ENCODE assay signal across 8 cellular contexts in the genomic region with DNA sequence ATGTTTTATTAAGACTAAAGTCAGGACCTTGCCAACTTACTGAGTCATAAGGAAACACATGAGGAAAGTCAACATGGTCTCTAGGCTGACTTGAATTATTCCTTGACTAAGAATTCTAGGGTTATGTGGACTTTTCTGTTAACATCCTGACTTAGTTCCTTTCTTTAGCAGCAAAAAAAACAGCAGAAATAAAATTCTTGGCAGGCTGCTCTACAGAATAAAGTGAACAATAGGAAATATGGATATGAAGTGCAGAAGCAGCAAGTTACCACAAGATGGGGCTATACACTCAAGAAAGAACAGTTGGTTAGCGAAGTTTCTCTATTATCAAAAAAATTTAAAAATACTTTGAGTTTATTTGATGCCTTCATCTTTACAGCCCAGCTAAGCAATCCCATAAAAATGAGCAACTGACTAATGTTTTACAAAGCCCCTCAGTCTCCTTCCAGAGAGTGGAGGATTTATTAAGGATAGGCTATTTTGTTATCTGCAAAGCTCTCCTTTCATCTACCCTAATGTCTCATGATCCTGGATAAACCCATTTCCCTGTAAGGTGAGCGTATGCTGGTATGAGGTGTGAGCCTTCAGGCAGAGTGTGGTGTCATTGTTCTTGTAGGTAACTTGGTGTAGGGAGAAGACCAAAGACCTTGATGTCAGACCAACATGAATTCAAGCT. TPM values are rescaled to one million over a fixed set of nuclear protein-coding genes. Genes with fewer than 3 reads are reported as not detected.
DNase-seq lines count a peak whose midpoint lies in the region; ATAC-seq and TF ChIP-seq lines count a peak whose summit lies in the region.

No MANE protein-coding gene starts in this region.

- no peaks in the 10 kb centered on the region for H3K9me3 ChIP-seq in esophagus muscularis mucosa

- intact Hi-C loops in esophagus muscularis mucosa (cut with DNase I) = loop anchor here (2.0 to 10.0 kb wide), 2 partner anchors 132 to 262 kb away; partner anchors contain the start of gene B3GNT5

- H3K4me3 Mint-ChIP-seq in activated T-cell treated with anti-CD3 and anti-CD28 coated beads, Interleukin-2, amount 50 U/mL, for 72 hours = no peak overlapping the region
- H3K4me3 Mint-ChIP-seq in osteocyte (ENCODE audit: unreplicated experiment) = no peak overlapping the region

- H3K27me3 ChIP-seq in esophagus muscularis mucosa = peaks cover 0 to 7% (median 0%) of the 10 kb centered on the region in 4 donors

- peak; percentile 43 to 45 for ATAC-seq in activated T-cell treated with anti-CD3 and anti-CD28 coated beads, Interleukin-2, amount 50 U/mL, for 72 hours (replicated peaks in 1 of 2)
- ATAC-seq in GM21390 (IDR thresholded peaks at IDR 0.05; ENCODE audit: unreplicated experiment) = no peak

- H3K9me3 Mint-ChIP-seq in activated T-cell treated with anti-CD3 and anti-CD28 coated beads, Interleukin-2, amount 50 U/mL, for 72 hours = no peaks in the 10 kb centered on the region
- H3K9me3 Mint-ChIP-seq in osteocyte (ENCODE audit: unreplicated experiment) = no peaks in the 10 kb centered on the region

- H3K27ac Mint-ChIP-seq in activated T-cell treated with anti-CD3 and anti-CD28 coated beads, Interleukin-2, amount 50 U/mL, for 72 hours = no peak overlapping the region
- H3K27ac Mint-ChIP-seq in osteocyte (ENCODE audit: unreplicated experiment) = peak overlapping the region; percentile 24

- no peak for TF ChIP-seq EP300 in esophagus muscularis mucosa (IDR thresholded peaks at IDR 0.05)

- peaks cover 12% of the 10 kb centered on the region for H3K4me1 Mint-ChIP-seq in activated T-cell treated with anti-CD3 and anti-CD28 coated beads, Interleukin-2, amount 50 U/mL, for 72 hours (ENCODE audit: low read depth)
- peaks cover 17% of the 10 kb centered on the region for H3K4me1 Mint-ChIP-seq in osteocyte (ENCODE audit: unreplicated experiment)

- no peaks in the 10 kb centered on the region for H3K36me3 Mint-ChIP-seq in activated T-cell treated with anti-CD3 and anti-CD28 coated beads, Interleukin-2, amount 50 U/mL, for 72 hours (ENCODE audit: insufficient read depth in 2 of 2)
- no peaks in the 10 kb centered on the region for H3K36me3 Mint-ChIP-seq in osteocyte (ENCODE audit: unreplicated experiment)

- TF ChIP-seq POLR2A in esophagus muscularis mucosa (IDR thresholded peaks at IDR 0.05; ENCODE audit: low read depth) = no peak

- WGBS in esophagus muscularis mucosa = 37% methylated on average over 2 of the region's 2 CpGs

- H3K27me3 Mint-ChIP-seq in activated T-cell treated with anti-CD3 and anti-CD28 coated beads, Interleukin-2, amount 50 U/mL, for 72 hours (ENCODE audit: low read depth) = peaks cover 4% of the 10 kb centered on the region
- peaks cover 4% of the 10 kb centered on the region for H3K27me3 Mint-ChIP-seq in osteocyte (ENCODE audit: unreplicated experiment)

- H3K4me3 ChIP-seq in esophagus muscularis mucosa = no peak overlapping the region

- no peak for DNase-seq in activated T-cell treated with anti-CD3 and anti-CD28 coated beads, Interleukin-2, amount 50 U/mL, for 72 hours
- no peak for DNase-seq in activated T-cell treated with anti-CD3 and anti-CD28 coated beads for 4 hours
- peak; percentile 57 for DNase-seq in M059J (ENCODE audit: low read depth)
- DNase-seq in RPMI8226 = peak; percentile 60
- no peak for DNase-seq in esophagus muscularis mucosa (ENCODE audit: extremely low spot score)
- no peak for DNase-seq in osteocyte (ENCODE audit: extremely low spot score, unreplicated experiment)
- DNase-seq in NK-92 treated with Interleukin-12 subunit alpha and Interleukin-12 subunit beta, amount 100 ng/mL, for 24 hours (lab: John Stamatoyannopoulos, UW) = no peak

- no peaks in the 10 kb centered on the region for H3K36me3 ChIP-seq in esophagus muscularis mucosa

- H3K27ac ChIP-seq in esophagus muscularis mucosa (replicated peaks in 1 of 4) = no peak overlapping the region

- TF ChIP-seq CTCF in esophagus muscularis mucosa (IDR thresholded peaks at IDR 0.05) (peak; percentile 82 to 84 (median 83)), osteocyte (IDR thresholded peaks at IDR 0.05) (peak; percentile 88)

- H3K4me1 ChIP-seq in esophagus muscularis mucosa = peaks cover 0 to 6% (median 2%) of the 10 kb centered on the region in 4 donors

RNA-seq across cellular contexts. Expression of gene MCCC1, which starts 23.1 kb away (rescaled TPM):
- 10 to 100 TPM; 35.5 to 40.8 TPM for total RNA-seq in activated T-cell treated with anti-CD3 and anti-CD28 coated beads, Interleukin-2, amount 50 U/mL, for 72 hours
- 14.1 and 19.7 TPM in 2 replicates for total RNA-seq in M059J (2014; rRNA removed; shearing (Covaris generic))
- total RNA-seq in esophagus muscularis mucosa = 10 to 100 TPM; 26.4 to 37.3 (median 27.8) TPM
- total RNA-seq in osteocyte = 37.4 and 37.9 TPM in 2 replicates

RNA-seq across cellular contexts. Expression of gene LAMP3, which starts 40.1 kb away (rescaled TPM):
- 10 to 100 TPM; 14.7 to 19.8 TPM for total RNA-seq in activated T-cell treated with anti-CD3 and anti-CD28 coated beads, Interleukin-2, amount 50 U/mL, for 72 hours
- 0.37 and 1.1 TPM in 2 replicates for total RNA-seq in M059J (2014; rRNA removed; shearing (Covaris generic))
- total RNA-seq in esophagus muscularis mucosa (under 1 TPM in 3 of 4 donors, not detected in 1; under 0.01 to 0.40 (median 0.32) TPM), osteocyte (2.3 and 2.9 TPM in 2 replicates)

Comparison
In these comparisons a context has a peak if more than half of its experiments do, and no peak if none do; other contexts are left out.
1. DNase-seq: peak in M059J (single experiment) and RPMI8226 (single experiment); none in activated T-cell treated with anti-CD3 and anti-CD28 coated beads, Interleukin-2, amount 50 U/mL, for 72 hours (0 of 2), activated T-cell treated with anti-CD3 and anti-CD28 coated beads for 4 hours (single experiment), esophagus muscularis mucosa (single experiment), osteocyte (single experiment) and NK-92 treated with Interleukin-12 subunit alpha and Interleukin-12 subunit beta, amount 100 ng/mL, for 24 hours (single experiment).